28 cellular contexts compared by ENCODE assay signal in the genomic region with DNA sequence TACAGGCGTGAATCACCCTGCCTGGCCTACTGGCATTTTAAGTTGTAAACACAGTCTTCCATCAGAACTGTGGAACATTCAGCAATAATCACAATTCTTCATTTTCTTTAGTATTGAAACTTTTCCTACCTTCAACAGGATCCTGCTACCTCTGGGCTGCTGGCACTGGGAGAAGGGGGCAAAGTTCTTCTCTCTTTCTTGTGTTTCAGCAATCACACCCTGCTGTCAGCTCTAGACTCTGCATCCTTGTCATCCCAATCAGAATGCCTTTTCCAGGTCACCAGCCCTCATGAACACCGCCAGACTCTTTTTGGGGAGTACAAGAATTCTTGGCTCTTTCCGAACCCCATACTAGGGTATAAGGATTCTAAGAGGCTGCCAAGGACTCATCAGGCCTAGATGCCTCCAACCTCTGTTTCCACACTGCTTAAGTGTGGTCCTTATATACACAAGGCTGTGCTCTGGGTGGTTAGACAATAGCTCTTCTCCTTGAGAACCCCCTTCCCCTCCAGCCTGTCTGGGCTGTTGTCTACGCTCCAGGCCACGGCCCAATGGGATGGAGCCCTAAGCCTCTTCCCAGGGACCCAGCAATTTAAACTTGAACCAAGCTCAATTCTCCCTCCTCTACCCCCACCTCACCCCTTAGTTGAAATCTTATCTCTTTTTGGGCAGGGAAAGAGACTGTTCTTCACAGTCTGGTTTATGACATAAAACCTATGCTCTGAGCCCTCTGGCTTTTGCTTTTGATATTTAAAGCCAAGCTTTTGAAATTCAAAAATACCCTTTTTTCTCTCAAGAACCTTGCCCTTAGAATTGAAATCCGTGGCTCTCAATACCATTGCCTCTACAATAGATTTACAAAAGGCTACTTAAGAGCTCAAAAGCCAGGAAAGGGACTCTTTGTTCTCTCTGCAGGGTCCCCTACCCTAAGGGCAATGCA.
DNase-seq lines count a peak whose midpoint lies in the region; ATAC-seq and TF ChIP-seq lines count a peak whose summit lies in the region.
"Had no signal": no experiment of that assay in that cellular context is flagged by ENCODE, and none has a peak within 500 bp of the region (broad histone marks: within the 10 kb centered on the region; RNA-seq: fewer than 3 reads in every experiment).

No MANE protein-coding gene starts in this region.

- H3K56ac ChIP-seq in mesendoderm (ENCODE audit: low read length): peak overlapping the region; percentile 72

- WGBS in mesendoderm (ENCODE audit: extremely low coverage, insufficient coverage, low lambda C conversion rate): no CpG with 5 or more reads among the region's 6 CpGs

- peak; percentile 94 for ATAC-seq in GM23338
- ATAC-seq: activated naive CD8-positive, alpha-beta T cell treated with anti-CD3 and anti-CD28 coated beads, Interleukin-2, amount 50 U/mL, for 24 hours; psoas muscle; upper lobe of right lung had no signal

- H3K27ac ChIP-seq in GM23338 (ENCODE audit: low read depth) (peak overlapping the region; percentile 74), mesendoderm (ENCODE audit: low read depth, low read length) (peak overlapping the region; percentile 83), PC-9 (no peak overlapping the region)
- H3K27ac ChIP-seq: neutrophil, psoas muscle, sigmoid colon, suprapubic skin, upper lobe of right lung, WERI-Rb-1 had no signal

- peak overlapping the region; percentile 27 for H2BK15ac ChIP-seq in mesendoderm (replicated peaks; ENCODE audit: low read depth)

- peak overlapping the region; percentile 31 for H2BK5ac ChIP-seq in mesendoderm (ENCODE audit: low read length)

- H3K27me3 ChIP-seq in GM23338 (ENCODE audit: insufficient read depth) (no peaks in the 10 kb centered on the region), mesendoderm (ENCODE audit: insufficient read depth, low read length, poor library complexity) (no peaks in the 10 kb centered on the region), MG63 (no peaks in the 10 kb centered on the region), PC-9 (ENCODE audit: insufficient read depth, low read depth) (peaks cover 13% of the 10 kb centered on the region)
- H3K27me3 ChIP-seq: sigmoid colon, suprapubic skin, upper lobe of right lung had no signal

- POLR2A ChIA-PET in PC-9 (lab: Charles Lee; ENCODE audit: unreplicated experiment): no interaction called here

- H3K4me2 ChIP-seq in GM23338 (peak overlapping the region; percentile 60), mesendoderm (ENCODE audit: low read length) (no peak overlapping the region), PC-9 (no peak overlapping the region)

- H3K36me3 ChIP-seq in GM23338 (ENCODE audit: insufficient read depth) (peaks cover 21% of the 10 kb centered on the region), mesendoderm (ENCODE audit: control insufficient read depth, insufficient read depth, low read length) (no peaks in the 10 kb centered on the region), MG63 (no peaks in the 10 kb centered on the region), PC-9 (ENCODE audit: low read depth) (no peaks in the 10 kb centered on the region)
- H3K36me3 ChIP-seq: neutrophil, sigmoid colon, suprapubic skin, upper lobe of right lung, WERI-Rb-1 had no signal

- H3K9me3 Mint-ChIP-seq in GM23338: peaks cover 58% of the 10 kb centered on the region
- H3K9me3 Mint-ChIP-seq: activated CD4-positive, alpha-beta T cell treated with anti-CD3 and anti-CD28 coated beads, Interleukin-2, amount 10 ng/mL, durations not matched to agents 7 days and 5 days; activated T-cell treated with anti-CD3 and anti-CD28 coated beads, Interleukin-2, amount 50 U/mL, for 24 hours; central memory CD8-positive, alpha-beta T cell had no signal

- H3K79me1 ChIP-seq in mesendoderm (ENCODE audit: low read length): no peaks in the 10 kb centered on the region

- no peaks in the 10 kb centered on the region for H4K20me1 ChIP-seq in GM23338 (replicated peaks; ENCODE audit: insufficient read depth)
- H4K20me1 ChIP-seq in PC-9 (ENCODE audit: insufficient read depth): no peaks in the 10 kb centered on the region

- peak overlapping the region; percentile 52 for H3K18ac ChIP-seq in mesendoderm (ENCODE audit: low read length)

- H3K23ac ChIP-seq in mesendoderm (ENCODE audit: low read length): no peak overlapping the region

- H3K36me3 Mint-ChIP-seq in GM23338 (ENCODE audit: low read depth): peaks cover 55% of the 10 kb centered on the region

- CTCF ChIA-PET in PC-9 (lab: Charles Lee): no interaction called here

- peaks cover 31% of the 10 kb centered on the region for H3K4me1 Mint-ChIP-seq in GM23338
- H3K4me1 Mint-ChIP-seq: activated CD4-positive, alpha-beta T cell treated with anti-CD3 and anti-CD28 coated beads, Interleukin-2, amount 10 ng/mL, durations not matched to agents 7 days and 5 days; activated naive CD8-positive, alpha-beta T cell treated with anti-CD3 and anti-CD28 coated beads, Interleukin-2, amount 50 U/mL, for 24 hours; central memory CD8-positive, alpha-beta T cell had no signal

- TF ChIP-seq CTCF in GM23338 (conservative IDR thresholded peaks at IDR 0.05; ENCODE audit: low read depth in 2 of 2) (no peak), PC-9 (conservative IDR thresholded peaks at IDR 0.05) (no peak)

- DNase-seq in GM23338 (ENCODE audit: low spot score) (peak; percentile 88), NCI-H146 treated with DMSO at 0.1 percent for 48 hours (lab: John Stamatoyannopoulos, UW; ENCODE audit: unreplicated experiment) (peak; percentile 77), iPS DF 19.7 (ENCODE audit: low read depth, low spot score) (peak; percentile 90), mesendoderm (peak; percentile 60), MG63 (no peak), PC-9 (no peak), HuH-7.5 (ENCODE audit: low spot score) (no peak)
- no peak for DNase-seq in stimulated activated CD4-positive, alpha-beta T cell treated with anti-CD3 and anti-CD28 coated beads, Interleukin-2, amount 100 ng/mL, for 48 hours
- DNase-seq: ACHN; activated CD4-positive, alpha-beta T cell treated with anti-CD3 and anti-CD28 coated beads, Interleukin-2, amount 10 ng/mL, durations not matched to agents 7 days and 5 days; activated gamma-delta T cell; activated naive CD8-positive, alpha-beta T cell treated with anti-CD3 and anti-CD28 coated beads, Interleukin-2, amount 50 U/mL, for 24 hours; activated T-cell treated with anti-CD3 and anti-CD28 coated beads, Interleukin-2, amount 50 U/mL, for 24 hours; GDM1; Kasumi-1; mammary epithelial cell; NCI-H187 treated with DMSO at 0.1 percent for 48 hours; NCI-H446; OCI-M1; psoas muscle; sigmoid colon; stimulated activated naive CD4-positive, alpha-beta T cell; upper lobe of right lung; WERI-Rb-1 had no signal

- H3K4me3 Mint-ChIP-seq in GM23338: peak overlapping the region; percentile 52
- H3K4me3 Mint-ChIP-seq: activated CD4-positive, alpha-beta T cell treated with anti-CD3 and anti-CD28 coated beads, Interleukin-2, amount 10 ng/mL, durations not matched to agents 7 days and 5 days; activated naive CD8-positive, alpha-beta T cell treated with anti-CD3 and anti-CD28 coated beads, Interleukin-2, amount 50 U/mL, for 24 hours; activated T-cell treated with anti-CD3 and anti-CD28 coated beads, Interleukin-2, amount 50 U/mL, for 24 hours; central memory CD8-positive, alpha-beta T cell; dendritic cell treated with granulocyte-macrophage colony-stimulating factor and Interleukin-4, amounts not matched to agents 40 ng/mL and 50 ng/mL, for 4 days had no signal

- H3K9ac ChIP-seq in mesendoderm (ENCODE audit: low read length): peak overlapping the region; percentile 10

- peak overlapping the region; percentile 93 for H3K4ac ChIP-seq in mesendoderm (ENCODE audit: low read depth, low read length)

- no TSS peak for BruUV-seq in PC-9 (replicated peaks; lab: Mats Ljungman, UMichigan)

- H2AFZ ChIP-seq in GM23338 (no peak overlapping the region), PC-9 (no peak overlapping the region)

- no peaks in the 10 kb centered on the region for H3K9me3 ChIP-seq in MG63
- H3K9me3 ChIP-seq in PC-9 (ENCODE audit: insufficient read depth, low read depth): no peaks in the 10 kb centered on the region
- H3K9me3 ChIP-seq: neutrophil, upper lobe of right lung had no signal

- H4K5ac ChIP-seq in mesendoderm (ENCODE audit: low read length): no peak overlapping the region

- peak overlapping the region; percentile 54 for H2BK120ac ChIP-seq in mesendoderm (ENCODE audit: low read depth, low read length)

- H3K4me3 ChIP-seq in GM23338: peak overlapping the region; percentile 21
- no peak overlapping the region for H3K4me3 ChIP-seq in mesendoderm (ENCODE audit: low read length)
- no peak overlapping the region for H3K4me3 ChIP-seq in MG63
- no peak overlapping the region for H3K4me3 ChIP-seq in PC-9
- H3K4me3 ChIP-seq: psoas muscle, sigmoid colon, suprapubic skin, upper lobe of right lung had no signal

- peak overlapping the region; percentile 65 for H4K8ac ChIP-seq in mesendoderm (ENCODE audit: low read depth, low read length)

- H3K9me2 ChIP-seq in GM23338 (ENCODE audit: insufficient read depth) (no peaks in the 10 kb centered on the region), PC-9 (ENCODE audit: insufficient read depth) (no peaks in the 10 kb centered on the region)

- peaks cover 37% of the 10 kb centered on the region for H3K79me2 ChIP-seq in GM23338 (replicated peaks; ENCODE audit: insufficient read depth)
- peaks cover 2% of the 10 kb centered on the region for H3K79me2 ChIP-seq in mesendoderm (ENCODE audit: control insufficient read depth, insufficient read depth, low read length)
- no peaks in the 10 kb centered on the region for H3K79me2 ChIP-seq in PC-9 (ENCODE audit: low read depth)

- H3K27ac Mint-ChIP-seq in GM23338: peak overlapping the region; percentile 82
- H3K27ac Mint-ChIP-seq: activated CD4-positive, alpha-beta T cell treated with anti-CD3 and anti-CD28 coated beads, Interleukin-2, amount 10 ng/mL, durations not matched to agents 7 days and 5 days; activated naive CD8-positive, alpha-beta T cell treated with anti-CD3 and anti-CD28 coated beads, Interleukin-2, amount 50 U/mL, for 24 hours; activated T-cell treated with anti-CD3 and anti-CD28 coated beads, Interleukin-2, amount 50 U/mL, for 24 hours; dendritic cell treated with granulocyte-macrophage colony-stimulating factor and Interleukin-4, amounts not matched to agents 40 ng/mL and 50 ng/mL, for 4 days had no signal

- H2AK5ac ChIP-seq in mesendoderm (ENCODE audit: low read length): no peak overlapping the region

- peaks cover 9% of the 10 kb centered on the region for H3K27me3 Mint-ChIP-seq in GM23338 (ENCODE audit: insufficient read depth, low read depth, poor library complexity)

- peaks cover 36% of the 10 kb centered on the region for H3K4me1 ChIP-seq in GM23338 (ENCODE audit: insufficient read depth)
- peaks cover 7% of the 10 kb centered on the region for H3K4me1 ChIP-seq in mesendoderm (ENCODE audit: control insufficient read depth, low read depth, low read length)
- H3K4me1 ChIP-seq in PC-9 (replicated peaks; ENCODE audit: insufficient read depth): no peaks in the 10 kb centered on the region
- H3K4me1 ChIP-seq: psoas muscle, sigmoid colon, upper lobe of right lung had no signal

- intact Hi-C loops in PC-9 (cut with micrococcal nuclease; ENCODE audit: unreplicated experiment): no loop called here

- H3F3A ChIP-seq in GM23338 (replicated peaks; ENCODE audit: low read depth) (peaks cover 5% of the 10 kb centered on the region), PC-9 (ENCODE audit: insufficient read depth, low read depth) (no peaks in the 10 kb centered on the region)

TF ChIP-seq in GM23338, 12 proteins besides CTCF, POLR2A, EP300 and RAD21 (continues in another document):
- TF ChIP-seq CREB1 (CRISPR knock-in tag; IDR thresholded peaks at IDR 0.05; ENCODE audit: low read depth): peak; percentile 13; the same call in 1 of the 2 replicates

Comparison
In these comparisons a context has a peak if more than half of its experiments do, and no peak if none do; other contexts are left out.
1. DNase-seq: peak in GM23338 (single experiment), NCI-H146 treated with DMSO at 0.1 percent for 48 hours (single experiment), iPS DF 19.7 (single experiment) and mesendoderm (single experiment); none in MG63 (single experiment), PC-9 (0 of 2), HuH-7.5 (single experiment) and stimulated activated CD4-positive, alpha-beta T cell treated with anti-CD3 and anti-CD28 coated beads, Interleukin-2, amount 100 ng/mL, for 48 hours (0 of 2).